34 cellular contexts compared by ENCODE assay signal in the genomic region with DNA sequence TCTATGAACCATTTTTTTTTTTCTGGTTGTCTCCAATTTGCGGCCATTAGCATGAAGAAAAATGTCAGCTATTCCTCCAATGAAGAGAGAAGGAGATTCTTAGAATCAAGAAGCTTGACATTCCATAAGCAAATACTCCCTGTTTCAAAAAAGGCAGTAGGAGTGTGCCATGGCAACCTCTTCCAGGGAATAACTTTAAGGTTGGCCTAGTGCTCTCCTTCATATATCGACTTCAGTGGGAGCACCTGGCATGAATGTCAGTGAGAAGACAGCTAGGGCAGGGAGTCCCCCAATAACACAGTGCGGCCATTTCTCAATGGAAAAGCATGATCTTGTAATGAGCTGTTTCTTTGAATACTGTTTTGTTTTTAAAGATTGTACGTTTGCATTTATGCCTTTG.
"Had no signal": no experiment of that assay in that cellular context is flagged by ENCODE, and none has a peak within 500 bp of the region (broad histone marks: within the 10 kb centered on the region; RNA-seq: fewer than 3 reads in every experiment).

No MANE protein-coding gene starts in this region.

- H3K4me3 ChIP-seq: MG63 had no signal

- H3K27ac ChIP-seq: KMS-11 had no signal

- DNase-seq: Karpas-422, Kasumi-1, KG1, MG63, MM.1S, MV-4-11, NCI-H1048, NCI-H1092, NCI-H1092 treated with DMSO at 0.1 percent for 48 hours, NCI-H1105, NCI-H1105 treated with DMSO at 0.1 percent for 48 hours, NCI-H1417, NCI-H1417 treated with DMSO at 0.1 percent for 48 hours, NCI-H1436, NCI-H1436 treated with DMSO at 0.1 percent for 48 hours, NCI-H146, NCI-H1694, NCI-H1694 treated with DMSO at 0.1 percent for 48 hours, NCI-H187, NCI-H187 treated with DMSO at 0.1 percent for 48 hours, NCI-H1930, NCI-H2029, NCI-H2029 treated with DMSO at 0.1 percent for 48 hours, NCI-H2081, NCI-H2081 treated with DMSO at 0.1 percent for 48 hours, NCI-H2107, NCI-H2171, NCI-H2171 treated with DMSO at 0.1 percent for 48 hours, NCI-H2227 treated with DMSO at 0.1 percent for 48 hours, NCI-H226, NCI-H345, NCI-H446, NCI-H446 treated with DMSO at 0.1 percent for 48 hours had no signal

- H3K9me3 ChIP-seq: MG63 had no signal

- H3K36me3 ChIP-seq: MG63 had no signal

- H3K27me3 ChIP-seq: MG63 had no signal
